Comparison of ENCODE assay signal across 18 cellular contexts in genomic region chr19:32343550-32344262, GRCh38. TPM values are rescaled to one million over a fixed set of nuclear protein-coding genes. Genes with fewer than 3 reads are reported as not detected.
DNase-seq lines count a peak whose midpoint lies in the region; TF ChIP-seq lines count a peak whose summit lies in the region.
"Had no signal": no experiment of that assay in that cellular context is flagged by ENCODE, and none has a peak within 500 bp of the region (broad histone marks: within the 10 kb centered on the region; RNA-seq: fewer than 3 reads in every experiment).

No MANE protein-coding gene starts in this region.

- 26% methylated on average over 11 of the region's 11 CpGs for WGBS in mammary epithelial cell (ENCODE audit: low coverage, missing lambda C conversion rate)

- H3K36me3 Mint-ChIP-seq in nephron (ENCODE audit: low read depth) (peaks cover 2% of the 10 kb centered on the region), chondrocyte (ENCODE audit: low read depth) (peaks cover under 1% of the 10 kb centered on the region)

- H3K9me3 ChIP-seq in mammary epithelial cell (replicated peaks; ENCODE audit: insufficient read depth, low read length) = no peaks in the 10 kb centered on the region
- no peaks in the 10 kb centered on the region for H3K9me3 ChIP-seq in uterus
- H3K9me3 ChIP-seq: psoas muscle, thoracic aorta had no signal

- no peak for TF ChIP-seq POLR2A in uterus (IDR thresholded peaks at IDR 0.05)

- in situ Hi-C loops in mammary epithelial cell (cut with MboI; ENCODE audit: low sequenced_read_pairs in 2 of 2) = loop anchor here (25.0 kb wide), 1 partner anchor 219 kb away; no protein-coding TSS in a partner anchor

- peak overlapping the region; percentile 50 to 70 (median 55) for H3K4me3 Mint-ChIP-seq in nephron
- H3K4me3 Mint-ChIP-seq in chondrocyte (ENCODE audit: unreplicated experiment) = no peak overlapping the region

- no peak overlapping the region for H3K27ac ChIP-seq in mammary epithelial cell (ENCODE audit: insufficient read depth, low read depth, low read length)
- no peak overlapping the region for H3K27ac ChIP-seq in uterus
- H3K27ac ChIP-seq: psoas muscle, thoracic aorta had no signal

- no peaks in the 10 kb centered on the region for H3K9me3 Mint-ChIP-seq in nephron
- H3K9me3 Mint-ChIP-seq in chondrocyte (ENCODE audit: low read depth) = no peaks in the 10 kb centered on the region
- H3K9me3 Mint-ChIP-seq: activated naive CD4-positive, alpha-beta T cell treated with anti-CD3 and anti-CD28 coated beads, Interleukin-2, amount 50 U/mL, for 72 hours had no signal

- dilution Hi-C loops in mammary epithelial cell (cut with HindIII; ENCODE audit: low sequenced_read_pairs) = no loop called here

- BruUV-seq in mammary epithelial cell (replicated peaks; lab: Mats Ljungman, UMichigan) = no TSS peak

- CTCF ChIA-PET in mammary epithelial cell (lab: Charles Lee; ENCODE audit: low non-redundant PET) = no interaction called here

- H3K27me3 Mint-ChIP-seq in nephron (ENCODE audit: low read depth) = peaks cover 3% of the 10 kb centered on the region
- no peaks in the 10 kb centered on the region for H3K27me3 Mint-ChIP-seq in chondrocyte (ENCODE audit: low read depth)
- H3K27me3 Mint-ChIP-seq: B cell had no signal

- no peaks in the 10 kb centered on the region for H3K4me1 ChIP-seq in mammary epithelial cell (ENCODE audit: insufficient read depth, low read length)
- peaks cover 0 to 11% of the 10 kb centered on the region in 2 donors for H3K4me1 ChIP-seq in uterus

- DNase-seq in ELF-1 (ENCODE audit: low read depth, low spot score) (peak; percentile 14), NCI-H2227 treated with DMSO at 0.1 percent for 48 hours (lab: John Stamatoyannopoulos, UW) (peak; percentile 72), mammary epithelial cell (peak; percentile 56), NCI-H510A (lab: John Stamatoyannopoulos, UW) (no peak), GM19240 (ENCODE audit: insufficient read length, low spot score) (no peak), chondrocyte (ENCODE audit: low spot score) (no peak), uterus (no peak)
- DNase-seq: activated T-cell treated with anti-CD3 and anti-CD28 coated beads for 4 hours, dermis blood vessel endothelial cell, erythroblast, MM.1S, NCI-H2029 treated with DMSO at 0.1 percent for 48 hours, NCI-H526 treated with DMSO at 0.1 percent for 48 hours, psoas muscle had no signal

- no peak overlapping the region for H2AFZ ChIP-seq in mammary epithelial cell (ENCODE audit: low read depth, low read length)

- H3K4me3 ChIP-seq in mammary epithelial cell (replicated peaks in 1 of 3; ENCODE audit: insufficient read depth in 1 of 3, low read depth in 2 of 3, low read length in 3 of 3) (no peak overlapping the region), uterus (no peak overlapping the region)
- H3K4me3 ChIP-seq: psoas muscle, thoracic aorta had no signal

- intact Hi-C loops in mammary epithelial cell (cut with micrococcal nuclease) = no loop called here
- intact Hi-C loops in uterus (cut with DNase I; ENCODE audit: low total_unique reads) = no loop called here

- TF ChIP-seq CTCF in mammary epithelial cell (conservative IDR thresholded peaks at IDR 0.05 in 1 of 2, IDR thresholded peaks at IDR 0.05 in 1 of 2; ENCODE audit: extremely low read depth in 1 of 2, insufficient read depth in 1 of 2, low read depth in 1 of 2, low read length in 2 of 2) = no peak
- no peak for TF ChIP-seq CTCF in nephron (IDR thresholded peaks at IDR 0.05; ENCODE audit: unreplicated experiment in 3 of 3)
- TF ChIP-seq CTCF in chondrocyte (IDR thresholded peaks at IDR 0.05) = no peak
- TF ChIP-seq CTCF in uterus (IDR thresholded peaks at IDR 0.05) = no peak

- H3K27me3 ChIP-seq in mammary epithelial cell (ENCODE audit: insufficient read depth, low read length) (no peaks in the 10 kb centered on the region), uterus (no peaks in the 10 kb centered on the region)

- peak overlapping the region; percentile 59 for H3K4me2 ChIP-seq in mammary epithelial cell (ENCODE audit: insufficient read depth, low read depth, low read length)

- no peak overlapping the region for H3K9ac ChIP-seq in mammary epithelial cell (ENCODE audit: insufficient read depth, low read length)

- peaks cover 27% of the 10 kb centered on the region for H3K79me2 ChIP-seq in mammary epithelial cell (ENCODE audit: insufficient read depth, low read length)

- H3K27ac Mint-ChIP-seq in nephron = peak overlapping the region in 1 of 3 experiments; percentile 19
- no peak overlapping the region for H3K27ac Mint-ChIP-seq in chondrocyte (ENCODE audit: unreplicated experiment)

- H3K36me3 ChIP-seq in mammary epithelial cell (ENCODE audit: insufficient read depth, low read length) (peaks cover 2% of the 10 kb centered on the region), uterus (no peaks in the 10 kb centered on the region)

- H4K20me1 ChIP-seq in mammary epithelial cell (ENCODE audit: insufficient read depth, low read length) = no peaks in the 10 kb centered on the region

- peaks cover 13% of the 10 kb centered on the region for H3K4me1 Mint-ChIP-seq in nephron
- peaks cover 14% of the 10 kb centered on the region for H3K4me1 Mint-ChIP-seq in chondrocyte (ENCODE audit: low read depth)

RNA-seq across cellular contexts. Expression of gene ZNF507, which starts 1.7 kb away (rescaled TPM):
- 10 to 100 TPM; 10.2 to 14.4 TPM for total RNA-seq in mammary epithelial cell
- polyA plus RNA-seq in mammary epithelial cell = 7.2 TPM
- 12.2 TPM for polyA minus RNA-seq in mammary epithelial cell
- 16.7 to 20.6 TPM (median 17.0 TPM) in 3 replicates for total RNA-seq in chondrocyte
- 10 to 100 TPM; 10.5 to 37.4 (median 28.2) TPM for total RNA-seq in uterus

Comparison
In these comparisons a context has a peak if more than half of its experiments do, and no peak if none do; other contexts are left out.
1. DNase-seq: peak in ELF-1 (single experiment), NCI-H2227 treated with DMSO at 0.1 percent for 48 hours (single experiment) and mammary epithelial cell (single experiment); none in NCI-H510A (single experiment), GM19240 (single experiment), chondrocyte (single experiment) and uterus (0 of 2).